ENCODE assay signal across 8 cellular contexts in genomic region chr11:75174781-75175370, GRCh38. TPM values are rescaled to one million over a fixed set of nuclear protein-coding genes. Genes with fewer than 3 reads are reported as not detected.
DNase-seq lines count a peak whose midpoint lies in the region; ATAC-seq and TF ChIP-seq lines count a peak whose summit lies in the region.

No MANE protein-coding gene starts in this region.

- peak overlapping the region; percentile 75 for H3K4me2 ChIP-seq in BLaER1
- H3K4me2 ChIP-seq in Karpas-422 (ENCODE audit: low read depth, low read length, poor library complexity, severe bottlenecking) = no peak overlapping the region
- no peak overlapping the region for H3K4me2 ChIP-seq in PC-9

- H3K4me3 Mint-ChIP-seq in central memory CD8-positive, alpha-beta T cell = no peak overlapping the region

- peaks cover 16% of the 10 kb centered on the region for H3K4me1 Mint-ChIP-seq in central memory CD8-positive, alpha-beta T cell

- no TSS peak for BruUV-seq in PC-9 (replicated peaks; lab: Mats Ljungman, UMichigan)

- no peak for TF ChIP-seq CTCF in PC-9 (conservative IDR thresholded peaks at IDR 0.05)

- DNase-seq in Karpas-422 (peak; percentile 62), PC-9 (no peak)
- DNase-seq in central memory CD8-positive, alpha-beta T cell (ENCODE audit: low spot score in 2 of 2) = no peak

- H3F3A ChIP-seq in PC-9 (ENCODE audit: insufficient read depth, low read depth) = no peaks in the 10 kb centered on the region

- H3K9ac ChIP-seq in BLaER1 (peak overlapping the region; percentile 54; the same call in 1 of the 2 replicates), Karpas-422 (ENCODE audit: low read length) (no peak overlapping the region; the same call in 1 of the 2 replicates), muscle layer of colon (ENCODE audit: low read length) (no peak overlapping the region)

- CTCF ChIA-PET in PC-9 (lab: Charles Lee) = interaction anchor here (0.6 kb wide), 1 partner anchor 249 kb away, joined by 3 read pairs; no protein-coding TSS in a partner anchor

- intact Hi-C loops in PC-9 (cut with micrococcal nuclease; ENCODE audit: unreplicated experiment) = no loop called here

- H3K27ac ChIP-seq in BLaER1 (peak overlapping the region; percentile 78), Karpas-422 (ENCODE audit: low read length) (no peak overlapping the region), muscle layer of colon (ENCODE audit: low read depth, low read length) (peak overlapping the region; percentile 27), PC-9 (no peak overlapping the region)

- H3K27me3 ChIP-seq in BLaER1 (no peaks in the 10 kb centered on the region), Karpas-422 (ENCODE audit: low read length) (no peaks in the 10 kb centered on the region), muscle layer of colon (ENCODE audit: control insufficient read depth in 1 of 2, insufficient read depth in 2 of 2, low read length in 2 of 2) (no peaks in the 10 kb centered on the region), PC-9 (ENCODE audit: insufficient read depth, low read depth) (peaks cover 82% of the 10 kb centered on the region)

- H3K36me3 Mint-ChIP-seq in central memory CD8-positive, alpha-beta T cell (ENCODE audit: insufficient read depth) = no peaks in the 10 kb centered on the region

- no peaks in the 10 kb centered on the region for H3K36me3 ChIP-seq in BLaER1
- H3K36me3 ChIP-seq in Karpas-422 (ENCODE audit: insufficient read depth, low read length) = no peaks in the 10 kb centered on the region
- no peaks in the 10 kb centered on the region for H3K36me3 ChIP-seq in muscle layer of colon (ENCODE audit: insufficient read depth, low read length)
- no peaks in the 10 kb centered on the region for H3K36me3 ChIP-seq in PC-9 (ENCODE audit: low read depth)

- H3K4me1 ChIP-seq in BLaER1 = peaks cover 28% of the 10 kb centered on the region
- peaks cover 8% of the 10 kb centered on the region for H3K4me1 ChIP-seq in Karpas-422 (ENCODE audit: low read length)
- H3K4me1 ChIP-seq in muscle layer of colon (ENCODE audit: insufficient read depth, low read length) = peaks cover 15% of the 10 kb centered on the region
- H3K4me1 ChIP-seq in PC-9 (replicated peaks; ENCODE audit: insufficient read depth) = no peaks in the 10 kb centered on the region

- no peaks in the 10 kb centered on the region for H3K9me3 Mint-ChIP-seq in central memory CD8-positive, alpha-beta T cell

- H2AFZ ChIP-seq in Karpas-422 (ENCODE audit: low read length) (peak overlapping the region; percentile 85), PC-9 (no peak overlapping the region)

- ATAC-seq in central memory CD8-positive, alpha-beta T cell (replicated peaks; ENCODE audit: extremely low read depth, poor library complexity, severe bottlenecking) = no peak
- ATAC-seq in GM18511 (IDR thresholded peaks at IDR 0.05; ENCODE audit: unreplicated experiment) (no peak), HG03521 (IDR thresholded peaks at IDR 0.05; ENCODE audit: unreplicated experiment) (no peak), GM21825 (IDR thresholded peaks at IDR 0.05; ENCODE audit: unreplicated experiment) (no peak)

- H3K79me2 ChIP-seq in Karpas-422 (ENCODE audit: low read length) = no peaks in the 10 kb centered on the region
- H3K79me2 ChIP-seq in PC-9 (ENCODE audit: low read depth) = no peaks in the 10 kb centered on the region

- H4K20me1 ChIP-seq in BLaER1 (no peaks in the 10 kb centered on the region), Karpas-422 (ENCODE audit: insufficient read depth, low read depth, low read length) (no peaks in the 10 kb centered on the region), PC-9 (ENCODE audit: insufficient read depth) (no peaks in the 10 kb centered on the region)

- POLR2A ChIA-PET in PC-9 (lab: Charles Lee; ENCODE audit: unreplicated experiment) = no interaction called here

- H3K9me3 ChIP-seq in BLaER1 = no peaks in the 10 kb centered on the region
- H3K9me3 ChIP-seq in Karpas-422 (ENCODE audit: low read length) = no peaks in the 10 kb centered on the region
- H3K9me3 ChIP-seq in muscle layer of colon (ENCODE audit: low read length) = no peaks in the 10 kb centered on the region
- no peaks in the 10 kb centered on the region for H3K9me3 ChIP-seq in PC-9 (ENCODE audit: insufficient read depth, low read depth)

- no peaks in the 10 kb centered on the region for H3K9me2 ChIP-seq in Karpas-422 (replicated peaks; ENCODE audit: insufficient read depth, low read length)
- no peaks in the 10 kb centered on the region for H3K9me2 ChIP-seq in PC-9 (ENCODE audit: insufficient read depth)

- peak overlapping the region; percentile 60 for H3K27ac Mint-ChIP-seq in central memory CD8-positive, alpha-beta T cell (ENCODE audit: low read depth)

- H3K4me3 ChIP-seq in BLaER1 (no peak overlapping the region), Karpas-422 (ENCODE audit: low read length) (no peak overlapping the region), muscle layer of colon (ENCODE audit: low read depth in 1 of 2, low read length in 2 of 2) (no peak overlapping the region), PC-9 (no peak overlapping the region)

- H3K27me3 Mint-ChIP-seq in central memory CD8-positive, alpha-beta T cell = no peaks in the 10 kb centered on the region

RNA-seq across cellular contexts. Expression of gene SLCO2B1, which starts 24.0 kb away (rescaled TPM):
- not detected in 2 replicates for total RNA-seq in Karpas-422 (2014; rRNA removed; shearing (Covaris generic); ENCODE audit: low replicate concordance)
- total RNA-seq in PC-9 (2021) = 1.3 TPM in 1 of 2 replicates, not detected in the other

Comparison
In these comparisons a context has a peak if more than half of its experiments do, and no peak if none do; other contexts are left out.
1. H3K27ac ChIP-seq: peak in BLaER1 (single experiment) and muscle layer of colon (single experiment); none in Karpas-422 (single experiment) and PC-9 (single experiment).